ENCODE assay signal across 9 cellular contexts in the genomic region with DNA sequence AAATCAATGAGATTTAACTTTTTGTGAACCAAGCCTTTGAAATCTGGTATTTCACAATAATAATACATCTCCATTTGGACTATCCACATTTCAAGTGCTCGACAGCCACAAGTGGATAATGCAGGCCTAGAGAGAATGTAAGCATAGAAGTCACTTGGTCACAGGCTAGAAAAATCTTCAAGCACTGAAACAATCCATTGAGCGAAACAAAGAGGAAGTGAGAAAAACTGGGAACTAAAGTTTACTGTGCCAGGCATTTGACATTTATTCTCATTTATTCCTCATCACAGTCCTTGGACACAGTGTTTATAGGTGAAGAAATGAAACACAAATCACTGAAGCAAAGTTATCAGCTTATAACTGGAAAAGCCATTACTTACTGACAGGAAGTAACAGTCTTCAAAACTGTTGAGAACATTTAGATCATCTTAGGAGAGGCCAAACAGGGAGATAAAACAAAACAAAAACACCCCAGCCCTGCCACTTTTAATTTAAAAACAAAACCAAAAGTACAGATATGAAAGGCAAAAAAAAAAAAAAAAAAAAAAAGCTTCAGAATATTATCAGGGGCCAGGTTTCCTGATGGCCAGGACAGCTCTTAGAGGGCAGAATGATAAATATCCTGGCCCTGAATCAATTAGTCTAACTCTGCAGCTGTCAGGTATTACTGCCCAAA. TPM values are rescaled to one million over a fixed set of nuclear protein-coding genes. Genes with fewer than 3 reads are reported as not detected.
DNase-seq lines count a peak whose midpoint lies in the region; ATAC-seq, FAIRE-seq and TF ChIP-seq lines count a peak whose summit lies in the region.
"Had no signal": no experiment of that assay in that cellular context is flagged by ENCODE, and none has a peak within 500 bp of the region (broad histone marks: within the 10 kb centered on the region; RNA-seq: fewer than 3 reads in every experiment).

No MANE protein-coding gene starts in this region.

- H3K4me3 Mint-ChIP-seq in CD14-positive monocyte = no peak overlapping the region
- H3K4me3 Mint-ChIP-seq in glutamatergic neuron (ENCODE audit: unreplicated experiment) = peak overlapping the region; percentile 76

- H3K27ac ChIP-seq in dorsolateral prefrontal cortex = peak overlapping the region in 1 of 59 donors; percentile 2

- intact Hi-C loops in CD14-positive monocyte (cut with micrococcal nuclease) (loop anchor here in 1 of 2 donors (2.0 to 10.0 kb wide), 2 partner anchors 17 to 55 kb away; no protein-coding TSS in a partner anchor), dorsolateral prefrontal cortex (cut with DNase I) (no loop called here)

- H3K9me3 Mint-ChIP-seq in CD14-positive monocyte = no peaks in the 10 kb centered on the region
- H3K9me3 Mint-ChIP-seq in glutamatergic neuron (ENCODE audit: unreplicated experiment) = peaks cover 5% of the 10 kb centered on the region

- H3K4me1 Mint-ChIP-seq in CD14-positive monocyte = peaks cover 17% of the 10 kb centered on the region
- peaks cover 49% of the 10 kb centered on the region for H3K4me1 Mint-ChIP-seq in glutamatergic neuron (ENCODE audit: low read depth, unreplicated experiment)

- H3K27ac Mint-ChIP-seq in CD14-positive monocyte = peak overlapping the region; percentile 83 to 90 (median 88)
- H3K27ac Mint-ChIP-seq in glutamatergic neuron (ENCODE audit: unreplicated experiment) = peak overlapping the region; percentile 95

- H3K36me3 Mint-ChIP-seq in CD14-positive monocyte (peaks cover 61 to 89% of the 10 kb centered on the region in 2 donors), glutamatergic neuron (ENCODE audit: unreplicated experiment) (no peaks in the 10 kb centered on the region)

- no peak overlapping the region for H3K4me3 ChIP-seq in dorsolateral prefrontal cortex

- DNase-seq in CD14-positive monocyte (ENCODE audit: low spot score) (no peak), NCI-H82 (lab: John Stamatoyannopoulos, UW) (peak; percentile 85), glutamatergic neuron (no peak), RCC 7860 (ENCODE audit: low spot score) (no peak), DMS53 treated with DMSO at 0.1 percent for 48 hours (lab: John Stamatoyannopoulos, UW; ENCODE audit: unreplicated experiment) (no peak), dorsolateral prefrontal cortex (no peak), G401 (ENCODE audit: low spot score) (no peak)
- DNase-seq: GF-D8 had no signal

- TF ChIP-seq CTCF in CD14-positive monocyte (IDR thresholded peaks at IDR 0.05) (no peak), glutamatergic neuron (IDR thresholded peaks at IDR 0.05; ENCODE audit: partially characterized antibody, unreplicated experiment) (no peak), dorsolateral prefrontal cortex (IDR thresholded peaks at IDR 0.05 in 54 of 56, conservative IDR thresholded peaks at IDR 0.05 in 2 of 56; ENCODE audit: low read depth in 1 of 56, partially characterized antibody in 56 of 56) (no peak)

- no peak for FAIRE-seq in RCC 7860 (lab: Jason Lieb, UNC)

- no peaks in the 10 kb centered on the region for H3K27me3 ChIP-seq in dorsolateral prefrontal cortex

- peak; percentile 49 for ATAC-seq in GM18907 (IDR thresholded peaks at IDR 0.05; ENCODE audit: unreplicated experiment)

- H3K27me3 Mint-ChIP-seq in CD14-positive monocyte (ENCODE audit: low read depth in 3 of 3) (peaks cover 0 to 3% (median 0%) of the 10 kb centered on the region in 3 donors), glutamatergic neuron (ENCODE audit: unreplicated experiment) (peaks cover 6% of the 10 kb centered on the region)

- in situ Hi-C loops in G401 (cut with HindIII; ENCODE audit: low sequenced_read_pairs) = no loop called here

RNA-seq across cellular contexts. Expression of a gene that starts 29.2 kb away (rescaled TPM):
- polyA plus RNA-seq in CD14-positive monocyte = 100 to 1,000 TPM; 203 to 274 TPM
- 145 TPM for total RNA-seq in glutamatergic neuron (ENCODE audit: unreplicated experiment)
- 10 to 100 TPM; 36.2 to 59.3 (median 44.6) TPM for total RNA-seq in dorsolateral prefrontal cortex
- 50.2 and 64.1 TPM in 2 replicates for total RNA-seq in G401 (2014; rRNA removed; shearing (Covaris generic))
